Comparison of ENCODE assay signal across 1 cellular context in genomic region chr16:75271441-75272096, GRCh38.
TF ChIP-seq lines count a peak whose summit lies in the region.

No MANE protein-coding gene starts in this region.

TF ChIP-seq in HepG2, 621 proteins besides CTCF, POLR2A, EP300 and RAD21 (continued from another document):
- TF ChIP-seq ZNF281 (CRISPR knock-in tag; IDR thresholded peaks at IDR 0.05; ENCODE audit: borderline replicate concordance), result no peak
- no peak for TF ChIP-seq ZSCAN20 (CRISPR knock-in tag; IDR thresholded peaks at IDR 0.05; ENCODE audit: borderline replicate concordance)
- TF ChIP-seq GLI4 (CRISPR knock-in tag; IDR thresholded peaks at IDR 0.05; ENCODE audit: borderline replicate concordance), result no peak
- TF ChIP-seq PAF1 (CRISPR knock-in tag; IDR thresholded peaks at IDR 0.05), result no peak
- peak; percentile 42; the same call in 1 of the 2 replicates for TF ChIP-seq ZNF770 (CRISPR knock-in tag; IDR thresholded peaks at IDR 0.05)
- peak; percentile 92 for TF ChIP-seq ZNF121 (CRISPR knock-in tag; IDR thresholded peaks at IDR 0.05)
- TF ChIP-seq ZMAT3 (CRISPR knock-in tag; conservative IDR thresholded peaks at IDR 0.05), result no peak
- no peak for TF ChIP-seq IRF1 (CRISPR knock-in tag; IDR thresholded peaks at IDR 0.05; ENCODE audit: low read depth)
- TF ChIP-seq ZXDC (CRISPR knock-in tag; IDR thresholded peaks at IDR 0.05), result no peak
- peak; percentile 83; the same call in 1 of the 2 replicates for TF ChIP-seq BCL6 (CRISPR knock-in tag; IDR thresholded peaks at IDR 0.05)
- TF ChIP-seq ZNF878 (CRISPR knock-in tag; IDR thresholded peaks at IDR 0.05), result no peak
- TF ChIP-seq ZNF460 (CRISPR knock-in tag; IDR thresholded peaks at IDR 0.05; ENCODE audit: borderline replicate concordance), result no peak
- no peak for TF ChIP-seq ZNF451 (CRISPR knock-in tag; IDR thresholded peaks at IDR 0.05)
- no peak for TF ChIP-seq ZNF747 (CRISPR knock-in tag; IDR thresholded peaks at IDR 0.05; ENCODE audit: borderline replicate concordance)
- no peak for TF ChIP-seq AHR (CRISPR knock-in tag; IDR thresholded peaks at IDR 0.05)
